ENCODE assay signal across 16 cellular contexts in the genomic region with DNA sequence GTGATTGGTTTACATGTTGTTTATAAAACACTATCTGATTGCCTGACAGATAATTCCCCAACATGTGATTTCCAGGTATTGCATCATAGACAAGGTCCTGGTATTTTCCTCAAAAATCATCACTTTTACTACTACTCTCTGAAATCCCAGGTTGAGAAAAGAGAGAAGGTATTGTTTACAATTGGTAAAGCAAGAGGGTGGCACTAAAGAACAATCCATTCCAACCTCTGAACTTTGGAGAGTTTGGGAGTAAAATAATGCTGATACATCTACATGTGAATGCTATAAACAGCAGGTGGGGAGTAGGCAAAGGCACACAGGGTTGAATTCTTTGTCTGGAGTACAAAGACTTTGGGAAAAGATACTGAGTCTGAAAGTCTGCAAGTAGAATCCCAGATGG.
"Had no signal": no experiment of that assay in that cellular context is flagged by ENCODE, and none has a peak within 500 bp of the region (broad histone marks: within the 10 kb centered on the region; RNA-seq: fewer than 3 reads in every experiment).

No MANE protein-coding gene starts in this region.

- H3K27me3 Mint-ChIP-seq: activated B cell treated with CpG ODN at 0.5 μM for 24 hours had no signal

- H3K9ac ChIP-seq: parathyroid adenoma had no signal

- H3K27ac Mint-ChIP-seq: activated B cell treated with CpG ODN at 0.5 μM for 24 hours; activated CD8-positive, alpha-beta T cell treated with anti-CD3 and anti-CD28 coated beads, Interleukin-2, amount 10 ng/mL, durations not matched to agents 7 days and 5 days; activated naive CD8-positive, alpha-beta T cell had no signal

- H2AFZ ChIP-seq: hepatocyte, parathyroid adenoma had no signal

- H3K36me3 ChIP-seq: thyroid gland had no signal

- H3K27me3 ChIP-seq: dorsolateral prefrontal cortex, hepatocyte, thyroid gland had no signal

- H3K4me3 ChIP-seq: dorsolateral prefrontal cortex, hepatocyte, thyroid gland had no signal

- H3K9me3 Mint-ChIP-seq: activated B cell treated with CpG ODN at 0.5 μM for 24 hours had no signal

- H3K4me1 ChIP-seq: parathyroid adenoma had no signal

- H3K36me3 Mint-ChIP-seq: activated naive CD8-positive, alpha-beta T cell had no signal

- ATAC-seq: activated CD8-positive, alpha-beta T cell treated with anti-CD3 and anti-CD28 coated beads, Interleukin-2, amount 10 ng/mL, durations not matched to agents 7 days and 5 days; esophagus mucosa had no signal

- H3K9me3 ChIP-seq: thyroid gland had no signal

- H3K4me2 ChIP-seq: hepatocyte had no signal

- H3K27ac ChIP-seq: dorsolateral prefrontal cortex, hepatocyte, parathyroid adenoma, thyroid gland had no signal

- H3K4me1 Mint-ChIP-seq: activated B cell treated with CpG ODN at 0.5 μM for 24 hours had no signal

- DNase-seq: activated B cell treated with CpG ODN at 0.5 μM for 24 hours; activated CD4-positive, alpha-beta T cell treated with anti-CD3 and anti-CD28 coated beads for 48 hours; activated CD8-positive, alpha-beta memory T cell treated with anti-CD3 and anti-CD28 coated beads, Interleukin-2, amount 50 U/mL, for 4 hours; activated CD8-positive, alpha-beta T cell treated with anti-CD3 and anti-CD28 coated beads, Interleukin-2, amount 10 ng/mL, durations not matched to agents 7 days and 5 days; activated gamma-delta T cell treated with Interleukin-2 at 50 U/mL for 16 hours; amniotic stem cell; dorsolateral prefrontal cortex; islet precursor cell; stimulated activated CD4-positive, alpha-beta T cell treated with anti-CD3 and anti-CD28 coated beads, Interleukin-12 subunit alpha, Interleukin-12 subunit beta, amount 100 ng/mL, for 4 hours; stimulated activated CD4-positive, alpha-beta T cell treated with anti-CD3 and anti-CD28 coated beads, Interleukin-2, amount 100 ng/mL, for 24 hours; T-helper 2 cell; thyroid gland had no signal

- H3K4me3 Mint-ChIP-seq: activated B cell treated with CpG ODN at 0.5 μM for 24 hours; activated CD8-positive, alpha-beta T cell treated with anti-CD3 and anti-CD28 coated beads, Interleukin-2, amount 10 ng/mL, durations not matched to agents 7 days and 5 days; activated naive CD8-positive, alpha-beta T cell had no signal
